In genomic region chr13:86601351-86601750, GRCh38 we compare ENCODE assay signal across 20 cellular contexts.
A peak's percentile ranks its signal among the peaks of the same experiment; 100 is the strongest.
DNase-seq lines count a peak whose midpoint lies in the region; ATAC-seq, FAIRE-seq and TF ChIP-seq lines count a peak whose summit lies in the region.
"Had no signal": no experiment of that assay in that cellular context is flagged by ENCODE, and none has a peak within 500 bp of the region (broad histone marks: within the 10 kb centered on the region; RNA-seq: fewer than 3 reads in every experiment).

No MANE protein-coding gene starts in this region.

- H3K4me1 Mint-ChIP-seq in T-helper 17 cell = no peaks in the 10 kb centered on the region
- H3K4me1 Mint-ChIP-seq: CD8-positive, alpha-beta memory T cell had no signal

- H3K9me3 ChIP-seq in T-helper 17 cell (ENCODE audit: control insufficient read depth, low read length, poor library complexity, severe bottlenecking) = no peaks in the 10 kb centered on the region

- no peak overlapping the region for H3K4me3 ChIP-seq in bronchial epithelial cell (ENCODE audit: low read depth, low read length)
- H3K4me3 ChIP-seq: spleen had no signal

- no peaks in the 10 kb centered on the region for H3K27me3 Mint-ChIP-seq in T-helper 17 cell
- H3K27me3 Mint-ChIP-seq: CD8-positive, alpha-beta memory T cell had no signal

- no peak overlapping the region for H3K4me3 Mint-ChIP-seq in T-helper 17 cell
- H3K4me3 Mint-ChIP-seq: activated naive CD4-positive, alpha-beta T cell treated with anti-CD3 and anti-CD28 coated beads for 36 hours; CD8-positive, alpha-beta memory T cell had no signal

- H3K36me3 Mint-ChIP-seq in T-helper 17 cell (ENCODE audit: low read depth) = no peaks in the 10 kb centered on the region
- H3K36me3 Mint-ChIP-seq: CD8-positive, alpha-beta memory T cell had no signal

- peak; percentile 2 for DNase-seq in HTR-8/SVneo (ENCODE audit: insufficient read length, low spot score)
- DNase-seq in OCI-M1 (lab: John Stamatoyannopoulos, UW) = peak; percentile 28
- DNase-seq in bronchial epithelial cell (ENCODE audit: low read depth) = peak; percentile 40
- DNase-seq in urothelium cell line (ENCODE audit: low spot score) = peak; percentile 3
- DNase-seq in GDM1 (lab: John Stamatoyannopoulos, UW) = no peak
- DNase-seq in activated CD4-positive, CD25-positive, alpha-beta regulatory T cell treated with anti-CD3 and anti-CD28 coated beads, Interleukin-2, amount 50 U/mL, for 72 hours = no peak
- DNase-seq in T-helper 17 cell = no peak
- DNase-seq: activated naive CD4-positive, alpha-beta T cell treated with anti-CD3 and anti-CD28 coated beads for 36 hours; activated T-cell treated with anti-CD3 and anti-CD28 coated beads, Interleukin-2, amount 50 U/mL, for 48 hours; anterior cingulate cortex; CD8-positive, alpha-beta memory T cell; Kasumi-1; kidney glomerular epithelial cell; NCI-H524; occipital lobe; spleen; stimulated activated CD4-positive, alpha-beta T cell treated with anti-CD3 and anti-CD28 coated beads, Interleukin-4, amount 100 ng/mL, for 4 hours; stimulated activated naive CD8-positive, alpha-beta T cell treated with anti-CD3 and anti-CD28 coated beads, Interleukin-15, Interleukin-2, amounts not matched to agents 100 U/mL and 50 U/mL, for 24 hours had no signal

- no peak for TF ChIP-seq CTCF in bronchial epithelial cell (IDR thresholded peaks at IDR 0.05; ENCODE audit: insufficient read depth, low read length, severe bottlenecking)

- no peaks in the 10 kb centered on the region for H3K27me3 ChIP-seq in bronchial epithelial cell (ENCODE audit: control insufficient read depth, insufficient read depth, low read length)
- H3K27me3 ChIP-seq: spleen had no signal

- H3K36me3 ChIP-seq in bronchial epithelial cell (ENCODE audit: control insufficient read depth, insufficient read depth, low read length) = no peaks in the 10 kb centered on the region
- H3K36me3 ChIP-seq: spleen had no signal

- ATAC-seq in T-helper 17 cell = no peak
- ATAC-seq: esophagus mucosa; Right ventricle myocardium inferior; stimulated activated naive CD8-positive, alpha-beta T cell treated with anti-CD3 and anti-CD28 coated beads, Interleukin-15, Interleukin-2, amounts not matched to agents 100 U/mL and 50 U/mL, for 24 hours had no signal

- H3K27ac Mint-ChIP-seq in T-helper 17 cell = no peak overlapping the region
- H3K27ac Mint-ChIP-seq: activated naive CD4-positive, alpha-beta T cell treated with anti-CD3 and anti-CD28 coated beads for 36 hours; CD8-positive, alpha-beta memory T cell had no signal

- no peak for FAIRE-seq in HTR-8/SVneo (lab: Jason Lieb, UNC)
- no peak for FAIRE-seq in bronchial epithelial cell (lab: Jason Lieb, UNC)
- no peak for FAIRE-seq in urothelium cell line (lab: Jason Lieb, UNC)

Comparison
In these comparisons a context has a peak if more than half of its experiments do, and no peak if none do; other contexts are left out.
1. DNase-seq: peak in HTR-8/SVneo (single experiment), OCI-M1 (single experiment), bronchial epithelial cell (single experiment) and urothelium cell line (single experiment); none in GDM1 (single experiment), activated CD4-positive, CD25-positive, alpha-beta regulatory T cell treated with anti-CD3 and anti-CD28 coated beads, Interleukin-2, amount 50 U/mL, for 72 hours (single experiment) and T-helper 17 cell (0 of 3).